In the genomic region with DNA sequence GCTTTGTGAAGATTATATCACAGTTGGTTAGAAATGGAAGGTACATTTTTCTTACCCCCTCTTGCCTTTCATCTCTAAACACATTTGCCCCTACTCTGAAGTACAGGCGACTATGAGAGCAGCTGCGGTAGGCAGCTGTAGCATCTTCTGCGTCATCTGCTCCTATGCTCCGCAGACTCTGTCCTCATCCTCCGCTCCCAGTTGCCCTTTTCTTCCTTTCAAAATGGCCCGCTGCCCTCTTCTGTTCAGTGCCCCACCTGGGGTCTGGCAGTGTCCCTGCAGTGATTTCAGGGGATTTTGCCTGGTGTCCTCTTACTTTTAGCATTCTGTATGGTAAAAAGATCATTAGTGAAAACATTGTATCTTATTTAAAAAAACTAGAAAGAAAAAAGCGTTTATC, we compare ENCODE assay signal across 31 cellular contexts. TPM values are rescaled to one million over a fixed set of nuclear protein-coding genes. Genes with fewer than 3 reads are reported as not detected.
DNase-seq lines count a peak whose midpoint lies in the region; ATAC-seq, FAIRE-seq and TF ChIP-seq lines count a peak whose summit lies in the region.
"Had no signal": no experiment of that assay in that cellular context is flagged by ENCODE, and none has a peak within 500 bp of the region (broad histone marks: within the 10 kb centered on the region; RNA-seq: fewer than 3 reads in every experiment).

No MANE protein-coding gene starts in this region.

- no peak overlapping the region for H2BK20ac ChIP-seq in H1 (ENCODE audit: low read length)

- H3K9me3 ChIP-seq in H1 (ENCODE audit: insufficient read depth in 2 of 2, low read depth in 1 of 2, low read length in 1 of 2) = no peaks in the 10 kb centered on the region
- H3K9me3 ChIP-seq: psoas muscle, SJSA1, upper lobe of right lung had no signal

- H3K56ac ChIP-seq in H1 (replicated peaks; ENCODE audit: insufficient read length, low read depth, low read length) = no peak overlapping the region

- no peak overlapping the region for H2AFZ ChIP-seq in H1 (ENCODE audit: low read length)

- TF ChIP-seq RAD21 in H1 (IDR thresholded peaks at IDR 0.05 in 1 of 2, conservative IDR thresholded peaks at IDR 0.05 in 1 of 2; ENCODE audit: low read depth in 2 of 2, low read length in 2 of 2) = peak; percentile 21 to 43; a peak in 3 of 4 replicates

- H3K4me1 ChIP-seq in H1 (replicated peaks in 1 of 4; ENCODE audit: control insufficient read depth in 3 of 4, insufficient read depth in 4 of 4, low read length in 3 of 4) = peaks cover 0 to 8% (median 2%) of the 10 kb centered on the region in 4 experiments; a peak in 4 of 7 replicates
- H3K4me1 ChIP-seq: upper lobe of right lung had no signal

- H3K4me2 ChIP-seq in H1 (ENCODE audit: insufficient read depth in 1 of 2, low read depth in 2 of 2, low read length in 2 of 2) = no peak overlapping the region

- no peak overlapping the region for H3K14ac ChIP-seq in H1 (ENCODE audit: insufficient read length)

- H2BK5ac ChIP-seq in H1 (ENCODE audit: low read depth, low read length) = no peak overlapping the region

- H3K4ac ChIP-seq in H1 (replicated peaks; ENCODE audit: insufficient read length, low read depth, low read length) = no peak overlapping the region

- H3K27ac ChIP-seq in H1 (ENCODE audit: low read depth, low read length) = no peak overlapping the region
- H3K27ac ChIP-seq in brain microvascular endothelial cell = no peak overlapping the region
- H3K27ac ChIP-seq: psoas muscle, SJSA1, upper lobe of right lung, WERI-Rb-1 had no signal

- ATAC-seq in stimulated activated naive CD8-positive, alpha-beta T cell treated with anti-CD3 and anti-CD28 coated beads, Interleukin-15, amount 100 ng/mL, for 72 hours = no peak
- no peak for ATAC-seq in HG02588 (IDR thresholded peaks at IDR 0.05; ENCODE audit: unreplicated experiment)
- ATAC-seq: activated T-cell treated with anti-CD3 and anti-CD28 coated beads, Interleukin-2, amount 50 U/mL, for 4 hours; esophagus mucosa; left ventricle myocardium superior; psoas muscle; upper lobe of right lung had no signal

- H3K27me3 Mint-ChIP-seq in stimulated activated naive CD8-positive, alpha-beta T cell treated with anti-CD3 and anti-CD28 coated beads, Interleukin-15, amount 100 ng/mL, for 72 hours = no peaks in the 10 kb centered on the region
- H3K27me3 Mint-ChIP-seq: activated CD4-positive, alpha-beta T cell treated with anti-CD3 and anti-CD28 coated beads, Interleukin-2, amount 10 ng/mL, durations not matched to agents 24 days and 14 days; IgD-negative memory B cell; naive B cell had no signal

- no peak overlapping the region for H3K27ac Mint-ChIP-seq in stimulated activated naive CD8-positive, alpha-beta T cell treated with anti-CD3 and anti-CD28 coated beads, Interleukin-15, amount 100 ng/mL, for 72 hours
- H3K27ac Mint-ChIP-seq: activated CD4-positive, alpha-beta T cell treated with anti-CD3 and anti-CD28 coated beads, Interleukin-2, amount 10 ng/mL, durations not matched to agents 24 days and 14 days; IgD-negative memory B cell had no signal

- H3K79me2 ChIP-seq in H1 (ENCODE audit: control insufficient read depth in 1 of 2, insufficient read depth in 2 of 2, low read length in 2 of 2) = no peaks in the 10 kb centered on the region

- H2BK120ac ChIP-seq in H1 (replicated peaks; ENCODE audit: low read depth, low read length) = no peak overlapping the region

- no peak overlapping the region for H2AK5ac ChIP-seq in H1 (ENCODE audit: low read depth, low read length)

- H3K27me3 ChIP-seq in H1 (replicated peaks in 1 of 4; ENCODE audit: control insufficient read depth in 3 of 4, extremely low read depth in 1 of 4, insufficient read depth in 3 of 4, low read length in 3 of 4) (no peaks in the 10 kb centered on the region), brain microvascular endothelial cell (replicated peaks) (no peaks in the 10 kb centered on the region)
- H3K27me3 ChIP-seq: SJSA1, upper lobe of right lung had no signal

- DNase-seq in NCI-H82 (lab: John Stamatoyannopoulos, UW) (peak; percentile 18), NCI-H82 treated with DMSO at 0.1 percent for 48 hours (lab: John Stamatoyannopoulos, UW; ENCODE audit: unreplicated experiment) (no peak), NCI-H524 treated with DMSO at 0.1 percent for 48 hours (lab: John Stamatoyannopoulos, UW) (peak; percentile 40), H1 (ENCODE audit: low read depth in 1 of 2, low spot score in 2 of 2) (no peak), cerebellum (ENCODE audit: low spot score) (no peak), brain microvascular endothelial cell (no peak)
- no peak for DNase-seq in stimulated activated naive CD8-positive, alpha-beta T cell treated with anti-CD3 and anti-CD28 coated beads, Interleukin-15, amount 100 ng/mL, for 72 hours
- DNase-seq: 8988T; activated CD4-positive, alpha-beta T cell treated with anti-CD3 and anti-CD28 coated beads, Interleukin-2, amount 10 ng/mL, durations not matched to agents 24 days and 14 days; activated gamma-delta T cell treated with Interleukin-2 at 50 U/mL for 16 hours; activated T-cell treated with anti-CD3 and anti-CD28 coated beads, Interleukin-2, amount 50 U/mL, for 4 hours; C1 segment of cervical spinal cord; left ventricle myocardium superior; mesendoderm; naive B cell; NCI-H1092 treated with DMSO at 0.1 percent for 48 hours; NCI-H1694 treated with DMSO at 0.1 percent for 48 hours; nucleus accumbens; psoas muscle; stimulated activated CD4-positive, alpha-beta T cell treated with anti-CD3 and anti-CD28 coated beads, Interleukin-15, amount 100 ng/mL, for 24 hours; stimulated activated CD4-positive, alpha-beta T cell treated with anti-CD3 and anti-CD28 coated beads, Interleukin-4, amount 100 ng/mL, for 4 hours; upper lobe of right lung; WERI-Rb-1 had no signal

- no peak for TF ChIP-seq POLR2A in H1 (IDR thresholded peaks at IDR 0.05; ENCODE audit: control extremely low read depth in 1 of 2, low read depth in 2 of 2, low read length in 2 of 2)

- H3K36me3 ChIP-seq in H1 (ENCODE audit: control insufficient read depth in 2 of 4, insufficient read depth in 4 of 4, low read length in 3 of 4) = no peaks in the 10 kb centered on the region
- H3K36me3 ChIP-seq in brain microvascular endothelial cell (replicated peaks) = no peaks in the 10 kb centered on the region
- H3K36me3 ChIP-seq: SJSA1, upper lobe of right lung, WERI-Rb-1 had no signal

- H3K4me3 ChIP-seq in H1 (ENCODE audit: extremely low read depth in 1 of 4, insufficient read depth in 2 of 4, low read depth in 3 of 4, low read length in 4 of 4) (no peak overlapping the region), brain microvascular endothelial cell (ENCODE audit: low read depth, low read length) (no peak overlapping the region)
- H3K4me3 ChIP-seq: psoas muscle, SJSA1, upper lobe of right lung had no signal

- in situ Hi-C loops in brain microvascular endothelial cell (cut with HindIII; ENCODE audit: low pct_ligation_motif_present, low sequenced_read_pairs) = no loop called here

- 85% methylated on average over 7 of the region's 7 CpGs; no CpG with 5 or more reads in 1 of the 2 experiments for WGBS in H1 (ENCODE audit: extremely low coverage in 1 of 2, insufficient coverage in 1 of 2, insufficient read length in 1 of 2, insufficient replicate concordance in 2 of 2, low coverage in 1 of 2, low lambda C conversion rate in 2 of 2, missing lambda C conversion rate in 1 of 2), 2 experiments

- TF ChIP-seq CTCF in H1 (IDR thresholded peaks at IDR 0.05; ENCODE audit: control extremely low read depth in 1 of 3, insufficient read depth in 1 of 3, low read depth in 1 of 3, low read length in 3 of 3) (peak in 2 of 3 experiments; percentile 22; a peak in 2 of 4 replicates), brain microvascular endothelial cell (IDR thresholded peaks at IDR 0.05; ENCODE audit: low read depth, low read length, missing control alignments) (no peak)

- peaks cover 0 to 2% of the 10 kb centered on the region in 2 experiments for H4K20me1 ChIP-seq in H1 (replicated peaks in 1 of 2; ENCODE audit: control insufficient read depth in 1 of 2, insufficient read depth in 2 of 2, low read length in 2 of 2)

- no peaks in the 10 kb centered on the region; the same call in 1 of the 2 replicates for H3K79me1 ChIP-seq in H1 (ENCODE audit: low read depth, low read length)

- no peak overlapping the region for H3K9ac ChIP-seq in H1 (replicated peaks in 1 of 4; ENCODE audit: extremely low read depth in 1 of 4, low read depth in 3 of 4, low read length in 3 of 4)

- H3K23ac ChIP-seq in H1 (ENCODE audit: insufficient read length) = no peak overlapping the region

- H3K4me1 Mint-ChIP-seq in stimulated activated naive CD8-positive, alpha-beta T cell treated with anti-CD3 and anti-CD28 coated beads, Interleukin-15, amount 100 ng/mL, for 72 hours = peaks cover 37% of the 10 kb centered on the region

- H3K18ac ChIP-seq in H1 (ENCODE audit: extremely low read depth, low read length) = no peak overlapping the region

- H4K8ac ChIP-seq in H1 (ENCODE audit: extremely low read depth, insufficient read depth, low read length) = no peak overlapping the region

- POLR2A ChIA-PET in H1 (lab: Charles Lee; ENCODE audit: partially characterized antibody) = interaction anchor here (1.1 to 1.4 kb wide), 3 partner anchors 11 to 47 kb away, joined by 3 to 4 read pairs (median 3); partner anchors contain the start of gene REV3L

- H4K91ac ChIP-seq in H1 (replicated peaks; ENCODE audit: insufficient read length, low read length) = no peak overlapping the region

- peaks cover 0 to 8% of the 10 kb centered on the region in 2 donors for H3K9me3 Mint-ChIP-seq in stimulated activated naive CD8-positive, alpha-beta T cell treated with anti-CD3 and anti-CD28 coated beads, Interleukin-15, amount 100 ng/mL, for 72 hours
- H3K9me3 Mint-ChIP-seq: activated T-cell treated with anti-CD3 and anti-CD28 coated beads, Interleukin-2, amount 50 U/mL, for 4 hours; naive B cell had no signal

- no peaks in the 10 kb centered on the region; the same call in 1 of the 2 replicates for H3K23me2 ChIP-seq in H1 (ENCODE audit: low read depth, low read length)

- TF ChIP-seq EP300 in H1 (IDR thresholded peaks at IDR 0.05; ENCODE audit: borderline replicate concordance in 1 of 2, low read depth in 2 of 2, low read length in 2 of 2) = no peak

- CTCF ChIA-PET in H1 (lab: Charles Lee; ENCODE audit: partially characterized antibody) = interaction anchor here (0.9 to 1.5 kb wide), 7 partner anchors 8 to 171 kb away, joined by 3 to 6 read pairs (median 4); no protein-coding TSS in a partner anchor

- FAIRE-seq in H1 (lab: Jason Lieb, UNC) = no peak
- FAIRE-seq: astrocyte, G401.6, keratinocyte, RCC 7860 had no signal

- H2BK15ac ChIP-seq in H1 (ENCODE audit: low read length) = no peak overlapping the region

- H2BK12ac ChIP-seq in H1 (ENCODE audit: low read depth, low read length) = no peak overlapping the region

- no peak overlapping the region for H4K5ac ChIP-seq in H1 (ENCODE audit: insufficient read length, low read depth, low read length)

- peak overlapping the region; percentile 3 to 14 for H3K4me3 Mint-ChIP-seq in stimulated activated naive CD8-positive, alpha-beta T cell treated with anti-CD3 and anti-CD28 coated beads, Interleukin-15, amount 100 ng/mL, for 72 hours
- H3K4me3 Mint-ChIP-seq: activated CD4-positive, alpha-beta T cell treated with anti-CD3 and anti-CD28 coated beads, Interleukin-2, amount 10 ng/mL, durations not matched to agents 24 days and 14 days; activated T-cell treated with anti-CD3 and anti-CD28 coated beads, Interleukin-2, amount 50 U/mL, for 4 hours; IgD-negative memory B cell; naive B cell had no signal

RNA-seq across cellular contexts. Expression of gene REV3L, which starts 47.8 kb away (rescaled TPM):
- total RNA-seq in H1 (2021; fragmentation: NEBNext Ultra II Directional; extraction: Animal tissue kit (Norgen Biotek cat#: 25700)) = 5.0 and 6.6 TPM in 2 replicates
- polyA plus RNA-seq in H1 (2011; rRNA removed) = 1.1 and 2.1 TPM in 2 replicates
- polyA plus RNA-seq in H1 (2011; cell fraction: cytosol; rRNA removed) = 2.8 TPM
- polyA plus RNA-seq in H1 (2011; cell fraction: nucleus; rRNA removed) = 3.3 TPM
- 1.8 to 3.4 TPM (median 2.1 TPM) in 4 replicates for polyA plus RNA-seq in H1 (2012, experiment 1 of 2)
- polyA plus RNA-seq in H1 (2012, experiment 2 of 2) = 0.17 TPM
- polyA plus RNA-seq in H1 (2013, experiment 1 of 2) = 2.8 TPM
- polyA plus RNA-seq in H1 (2013, experiment 2 of 2) = 2.5 TPM
- polyA minus RNA-seq in H1 (2011; rRNA and poly(A)+ RNA removed) = 9.4 and 12.6 TPM in 2 replicates
- 4.6 TPM for polyA minus RNA-seq in H1 (2011; cell fraction: cytosol; rRNA and poly(A)+ RNA removed)
- 27.3 TPM for polyA minus RNA-seq in H1 (2011; cell fraction: nucleus; rRNA and poly(A)+ RNA removed)
- total RNA-seq in cerebellum = 95.2 TPM

Comparison
In these comparisons a context has a peak if more than half of its experiments do, and no peak if none do; other contexts are left out.
1. DNase-seq: peak in NCI-H82 (single experiment) and NCI-H524 treated with DMSO at 0.1 percent for 48 hours (single experiment); none in NCI-H82 treated with DMSO at 0.1 percent for 48 hours (single experiment), H1 (0 of 2), stimulated activated naive CD8-positive, alpha-beta T cell treated with anti-CD3 and anti-CD28 coated beads, Interleukin-15, amount 100 ng/mL, for 72 hours (0 of 2), cerebellum (single experiment) and brain microvascular endothelial cell (single experiment).
2. RNA of gene REV3L, which starts 47.8 kb away (total RNA-seq): 95.2 TPM in cerebellum (single experiment); 5.0 to 6.6 TPM in H1; every median in the first group is over 10 times any median in the second.